8 cellular contexts compared by ENCODE assay signal in genomic region chr9:95317119-95317892, GRCh38. TPM values are rescaled to one million over a fixed set of nuclear protein-coding genes. Genes with fewer than 3 reads are reported as not detected.
A peak's percentile ranks its signal among the peaks of the same experiment; 100 is the strongest.
DNase-seq lines count a peak whose midpoint lies in the region; ATAC-seq and TF ChIP-seq lines count a peak whose summit lies in the region.

FANCC (minus strand) TSS chr9:95317709; CDS start chr9:95249291, 68,418 bp downstream.

- no peaks in the 10 kb centered on the region for H3K27me3 Mint-ChIP-seq in activated T-helper 17 cell treated with anti-CD3 and anti-CD28 coated beads, Interleukin-2, amount 50 U/mL, for 72 hours
- peaks cover 4 to 20% of the 10 kb centered on the region in 2 donors for H3K27me3 Mint-ChIP-seq in natural killer cell (ENCODE audit: low read depth in 2 of 2)

- H3K9me3 Mint-ChIP-seq in activated T-helper 17 cell treated with anti-CD3 and anti-CD28 coated beads, Interleukin-2, amount 50 U/mL, for 72 hours = no peaks in the 10 kb centered on the region
- no peaks in the 10 kb centered on the region for H3K9me3 Mint-ChIP-seq in natural killer cell

- no peaks in the 10 kb centered on the region for H3K4me1 Mint-ChIP-seq in activated T-helper 17 cell treated with anti-CD3 and anti-CD28 coated beads, Interleukin-2, amount 50 U/mL, for 72 hours
- peaks cover 10 to 24% of the 10 kb centered on the region in 2 donors for H3K4me1 Mint-ChIP-seq in natural killer cell

- H3K36me3 ChIP-seq in RWPE2 (ENCODE audit: low read depth) = no peaks in the 10 kb centered on the region

- H3K36me3 Mint-ChIP-seq in activated T-helper 17 cell treated with anti-CD3 and anti-CD28 coated beads, Interleukin-2, amount 50 U/mL, for 72 hours (ENCODE audit: low read depth) = no peaks in the 10 kb centered on the region
- H3K36me3 Mint-ChIP-seq in natural killer cell = no peaks in the 10 kb centered on the region

- H3K9me3 ChIP-seq in RWPE2 (ENCODE audit: severe bottlenecking) = no peaks in the 10 kb centered on the region

- H3K27ac ChIP-seq in RWPE2 (ENCODE audit: poor library complexity, severe bottlenecking) = peak within 1 kb of the TSS; percentile 87

- TF ChIP-seq CTCF in RWPE2 (IDR thresholded peaks at IDR 0.05; ENCODE audit: poor library complexity, severe bottlenecking) (no peak), natural killer cell (IDR thresholded peaks at IDR 0.05) (no peak)

- H3K27ac Mint-ChIP-seq in activated T-helper 17 cell treated with anti-CD3 and anti-CD28 coated beads, Interleukin-2, amount 50 U/mL, for 72 hours = peak within 1 kb of the TSS; percentile 85
- peak within 1 kb of the TSS; percentile 82 to 89 for H3K27ac Mint-ChIP-seq in natural killer cell

- peak within 1 kb of the TSS; percentile 87 for H3K4me3 Mint-ChIP-seq in activated T-helper 17 cell treated with anti-CD3 and anti-CD28 coated beads, Interleukin-2, amount 50 U/mL, for 72 hours
- peak within 1 kb of the TSS; percentile 92 for H3K4me3 Mint-ChIP-seq in natural killer cell

- intact Hi-C loops in natural killer cell (cut with micrococcal nuclease) = loop anchor here (5.0 kb wide), 1 partner anchor 195 kb away; no protein-coding TSS in a partner anchor

- ATAC-seq in GM21825 (IDR thresholded peaks at IDR 0.05; ENCODE audit: unreplicated experiment) (peak; percentile 72), RWPE2 (ENCODE audit: low read depth) (peak; percentile 75), natural killer cell (peak; percentile 89 to 93 (median 90))
- ATAC-seq in activated T-helper 17 cell treated with anti-CD3 and anti-CD28 coated beads, Interleukin-2, amount 50 U/mL, for 72 hours (replicated peaks) = peak; percentile 91

- H3K4me1 ChIP-seq in RWPE2 (ENCODE audit: insufficient read depth, poor library complexity, severe bottlenecking) = peaks cover 15% of the 10 kb centered on the region

- DNase-seq in Daoy (ENCODE audit: low read depth) (peak; percentile 99), Kasumi-1 (lab: John Stamatoyannopoulos, UW) (peak; percentile 63 to 66), RWPE2 (ENCODE audit: low spot score) (peak; percentile 91), fibroblast of peridontal ligament (ENCODE audit: extremely low read depth) (peak; percentile 82), natural killer cell (peak; percentile 80)
- DNase-seq in stimulated activated naive CD4-positive, alpha-beta T cell (lab: John Stamatoyannopoulos, UW) = peak; percentile 70 to 81 (median 79)

- H3K27me3 ChIP-seq in RWPE2 (ENCODE audit: insufficient read depth, poor library complexity, severe bottlenecking) = no peaks in the 10 kb centered on the region

- H3K4me3 ChIP-seq in RWPE2 (ENCODE audit: severe bottlenecking) = peak within 1 kb of the TSS; percentile 98

RNA-seq across cellular contexts. Expression of gene FANCC, which starts in this region (rescaled TPM):
- 8.5 and 23.9 TPM in 2 replicates for total RNA-seq in Daoy (2014; rRNA removed; shearing (Covaris generic))
- 10 to 100 TPM in 1 of 2 donors, 1 to 10 TPM in 1; 8.8 to 13.8 TPM for total RNA-seq in activated T-helper 17 cell treated with anti-CD3 and anti-CD28 coated beads, Interleukin-2, amount 50 U/mL, for 72 hours
- 10 to 100 TPM in 2 of 3 donors, 1 to 10 TPM in 1; 9.9 to 18.9 (median 12.8) TPM for total RNA-seq in natural killer cell

Comparison
In these comparisons a context has a peak if more than half of its experiments do, and no peak if none do; other contexts are left out.
1. Peak in every context shown above with its lines: DNase-seq, ATAC-seq, H3K4me3 ChIP-seq and H3K27ac ChIP-seq.